ENCODE assay signal across 25 cellular contexts in the genomic region with DNA sequence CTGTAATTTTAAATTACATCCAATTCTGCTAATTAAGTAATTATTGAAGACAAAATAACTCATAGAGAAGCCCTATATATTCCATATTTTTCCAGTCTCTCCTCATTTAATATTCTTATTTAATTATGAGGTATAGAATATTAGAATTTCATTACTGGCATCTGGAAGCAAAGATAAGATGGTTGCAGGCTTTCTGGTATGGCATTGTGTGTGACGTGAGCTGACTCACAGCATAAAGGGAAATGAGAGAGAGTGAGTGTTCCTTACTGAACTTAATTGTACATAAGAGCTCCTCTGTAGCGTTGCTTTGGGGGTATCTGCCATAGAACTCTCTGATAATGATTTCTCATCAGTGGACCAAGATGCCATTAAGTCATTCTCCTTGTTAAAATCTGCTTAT.
"Had no signal": no experiment of that assay in that cellular context is flagged by ENCODE, and none has a peak within 500 bp of the region (broad histone marks: within the 10 kb centered on the region; RNA-seq: fewer than 3 reads in every experiment).

No MANE protein-coding gene starts in this region.

- DNase-seq: IMR-90; Karpas-422; KG1; MM.1S; NCI-H1092 treated with DMSO at 0.1 percent for 48 hours; NCI-H1436; NCI-H187 treated with DMSO at 0.1 percent for 48 hours; NCI-H2029 treated with DMSO at 0.1 percent for 48 hours; NCI-H2171; NCI-H226; NCI-H446; NCI-H510A; NCI-H524 treated with DMSO at 0.1 percent for 48 hours; NCI-H69; NCI-H774; NK-92 treated with Interleukin-12 subunit alpha and Interleukin-12 subunit beta, amount 100 ng/mL, for 24 hours; PC-9; Peyer's patch; Right ventricle myocardium superior; RPMI8226; SIG-M5; T-helper 1 cell had no signal

- H3K4me1 ChIP-seq: Peyer's patch, SJSA1 had no signal

- H3K27ac ChIP-seq: PC-9, Peyer's patch, SJSA1, SK-N-MC had no signal

- H3K9me3 ChIP-seq: Peyer's patch, SJSA1 had no signal

- H2AFZ ChIP-seq: PC-9 had no signal

- H3K36me3 ChIP-seq: Peyer's patch, SJSA1 had no signal

- H3K4me3 ChIP-seq: PC-9, Peyer's patch, SJSA1, SK-N-MC had no signal

- ATAC-seq: HepG2 had no signal

- H3K27me3 ChIP-seq: Peyer's patch, SJSA1 had no signal

- H3K4me2 ChIP-seq: PC-9 had no signal
